ENCODE assay signal across 8 cellular contexts in the genomic region with DNA sequence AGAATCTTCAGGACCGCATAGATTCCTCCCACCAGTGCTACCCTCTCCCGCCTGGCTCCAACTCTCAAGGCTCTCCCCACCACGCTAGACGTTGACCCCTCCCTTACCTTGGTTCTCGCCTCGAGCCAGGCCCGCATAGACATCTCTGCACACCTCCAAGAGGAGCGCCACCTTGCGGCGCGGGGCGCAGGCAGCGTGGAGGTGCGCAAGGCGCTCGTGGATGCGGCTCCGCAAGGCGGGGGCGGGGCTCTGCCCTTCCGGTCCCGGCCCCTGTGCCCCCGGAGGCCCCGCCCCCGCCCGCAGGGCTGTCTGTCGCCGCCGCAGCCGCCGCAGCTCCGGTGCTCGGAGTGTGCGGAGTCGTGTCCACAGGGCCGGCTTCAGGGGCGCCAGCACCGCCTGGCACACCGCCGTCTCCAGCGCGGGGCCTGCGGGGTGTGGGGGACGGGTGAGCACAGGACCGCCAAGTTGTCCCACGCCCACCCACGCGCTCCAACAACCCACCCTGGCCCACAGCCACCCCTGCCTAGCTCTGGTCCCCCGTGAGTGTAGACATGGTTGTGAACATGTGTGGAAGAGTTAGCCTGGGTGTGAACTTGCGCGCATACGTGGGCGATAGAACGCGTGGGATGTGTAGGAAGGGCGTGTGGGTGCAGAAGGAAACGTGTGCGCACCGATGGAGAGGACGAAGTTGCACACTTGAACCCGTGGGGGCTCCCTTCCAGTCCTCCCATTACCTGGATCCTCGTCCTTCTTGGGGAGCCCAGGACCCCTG. TPM values are rescaled to one million over a fixed set of nuclear protein-coding genes. Genes with fewer than 3 reads are reported as not detected.
DNase-seq lines count a peak whose midpoint lies in the region; ATAC-seq and TF ChIP-seq lines count a peak whose summit lies in the region.

No MANE protein-coding gene starts in this region.

- H3K4me3 ChIP-seq in SU-DHL-6 (ENCODE audit: insufficient read depth, low read length, poor library complexity, severe bottlenecking), result peak overlapping the region; percentile 51
- peak overlapping the region; percentile 77 for H3K4me3 ChIP-seq in adipocyte (ENCODE audit: low read length)
- peak overlapping the region; percentile 69 for H3K4me3 ChIP-seq in left ventricle myocardium inferior
- H3K4me3 ChIP-seq in urinary bladder (ENCODE audit: low read depth, low read length), result peak overlapping the region; percentile 40

- peaks cover 8% of the 10 kb centered on the region for H3K4me1 ChIP-seq in adipocyte (ENCODE audit: control insufficient read depth, insufficient read depth, low read length)
- peaks cover 20% of the 10 kb centered on the region for H3K4me1 ChIP-seq in left ventricle myocardium inferior
- H3K4me1 ChIP-seq in urinary bladder (ENCODE audit: insufficient read depth), result no peaks in the 10 kb centered on the region

- no peaks in the 10 kb centered on the region for H3K27me3 ChIP-seq in SU-DHL-6 (ENCODE audit: low read length)
- peaks cover 8% of the 10 kb centered on the region for H3K27me3 ChIP-seq in adipocyte (replicated peaks; ENCODE audit: control insufficient read depth, insufficient read depth, low read length)
- H3K27me3 ChIP-seq in left ventricle myocardium inferior (ENCODE audit: low read depth), result no peaks in the 10 kb centered on the region

- peak overlapping the region; percentile 74 for H3K4me2 ChIP-seq in SU-DHL-6 (ENCODE audit: low read depth, low read length, poor library complexity, severe bottlenecking)

- H3K9me3 ChIP-seq in SU-DHL-6 (ENCODE audit: insufficient read depth, low read length), result no peaks in the 10 kb centered on the region
- H3K9me3 ChIP-seq in adipocyte (ENCODE audit: control insufficient read depth, low read length), result no peaks in the 10 kb centered on the region
- no peaks in the 10 kb centered on the region for H3K9me3 ChIP-seq in left ventricle myocardium inferior (replicated peaks)

- H3K9me2 ChIP-seq in SU-DHL-6 (replicated peaks; ENCODE audit: insufficient read depth, low read length), result no peaks in the 10 kb centered on the region

- peak overlapping the region; percentile 15 for H2AFZ ChIP-seq in SU-DHL-6 (ENCODE audit: low read depth, low read length, severe bottlenecking)

- ATAC-seq in GM18861 (IDR thresholded peaks at IDR 0.05; ENCODE audit: unreplicated experiment), result peak; percentile 75
- ATAC-seq in HG03280 (IDR thresholded peaks at IDR 0.05; ENCODE audit: unreplicated experiment), result peak; percentile 71
- no peak for ATAC-seq in GM19351 (IDR thresholded peaks at IDR 0.05; ENCODE audit: unreplicated experiment)

- intact Hi-C loops in left ventricle myocardium inferior (cut with micrococcal nuclease), result no loop called here

- peak overlapping the region; percentile 71 for H3K9ac ChIP-seq in SU-DHL-6 (ENCODE audit: low read length)
- peak overlapping the region; percentile 56 for H3K9ac ChIP-seq in adipocyte (ENCODE audit: low read length)

- WGBS in urinary bladder, result 17% methylated on average over 62 of the region's 62 CpGs

- DNase-seq in adipocyte (ENCODE audit: low read depth), result peak; percentile 83
- peak; percentile 89 for DNase-seq in left ventricle myocardium inferior
- DNase-seq in putamen (ENCODE audit: low spot score), result peak; percentile 70

- peaks cover 39% of the 10 kb centered on the region for H3F3A ChIP-seq in SU-DHL-6 (ENCODE audit: insufficient read depth)

- H3K36me3 ChIP-seq in SU-DHL-6 (ENCODE audit: low read length) (no peaks in the 10 kb centered on the region), adipocyte (ENCODE audit: control insufficient read depth, insufficient read depth, low read length, severe bottlenecking) (no peaks in the 10 kb centered on the region), left ventricle myocardium inferior (no peaks in the 10 kb centered on the region), urinary bladder (ENCODE audit: insufficient read depth) (no peaks in the 10 kb centered on the region)

- TF ChIP-seq CTCF in SU-DHL-6 (IDR thresholded peaks at IDR 0.05; ENCODE audit: insufficient read depth, low read length, poor library complexity, severe bottlenecking), result peak; percentile 91
- TF ChIP-seq CTCF in left ventricle myocardium inferior (IDR thresholded peaks at IDR 0.05; ENCODE audit: borderline replicate concordance), result peak; percentile 89

- H4K20me1 ChIP-seq in SU-DHL-6 (ENCODE audit: low read depth, low read length), result no peaks in the 10 kb centered on the region

- H3K27ac ChIP-seq in SU-DHL-6 (ENCODE audit: low read depth, low read length) (peak overlapping the region; percentile 82), left ventricle myocardium inferior (replicated peaks) (peak overlapping the region; percentile 70), urinary bladder (ENCODE audit: low read depth) (no peak overlapping the region)

- peaks cover 5% of the 10 kb centered on the region; the same call in 1 of the 2 replicates for H3K79me2 ChIP-seq in SU-DHL-6 (ENCODE audit: insufficient read depth, low read length)

RNA-seq across cellular contexts. Expression of a gene that starts 8.1 kb away (rescaled TPM):
- total RNA-seq in left ventricle myocardium inferior, result 3.7 TPM
- 3.3 TPM for total RNA-seq in urinary bladder
- polyA plus RNA-seq in urinary bladder, result 6.7 TPM

RNA-seq across cellular contexts. Expression of a gene that starts 20.2 kb away (rescaled TPM):
- total RNA-seq in left ventricle myocardium inferior, result 140 TPM
- total RNA-seq in urinary bladder, result 193 TPM
- 184 TPM for polyA plus RNA-seq in urinary bladder

RNA-seq across cellular contexts. Expression of a gene that starts 29.4 kb away (rescaled TPM):
- total RNA-seq in left ventricle myocardium inferior (99.0 TPM), urinary bladder (39.8 TPM)
- 67.6 TPM for polyA plus RNA-seq in urinary bladder

RNA-seq across cellular contexts. Expression of a gene that starts 29.7 kb away (rescaled TPM):
- 18.4 TPM for total RNA-seq in left ventricle myocardium inferior
- total RNA-seq in urinary bladder, result 3.4 TPM
- polyA plus RNA-seq in urinary bladder, result 39.1 TPM

RNA-seq across cellular contexts. Expression of a gene that starts 38.4 kb away (rescaled TPM):
- total RNA-seq in left ventricle myocardium inferior (947 TPM), urinary bladder (27.2 TPM)
- polyA plus RNA-seq in urinary bladder, result 267 TPM
